8 cellular contexts compared by ENCODE assay signal in genomic region chr12:53324779-53325538, GRCh38. TPM values are rescaled to one million over a fixed set of nuclear protein-coding genes. Genes with fewer than 3 reads are reported as not detected.
DNase-seq lines count a peak whose midpoint lies in the region; ATAC-seq, FAIRE-seq and TF ChIP-seq lines count a peak whose summit lies in the region.

No MANE protein-coding gene starts in this region.

- DNase-seq in NCI-H1417 (lab: John Stamatoyannopoulos, UW): peak; percentile 89 to 96 (median 93)
- peak; percentile 64 for DNase-seq in T follicular helper cell (ENCODE audit: low read depth)
- DNase-seq in adrenal gland: peak; percentile 89 to 95 (median 92)
- DNase-seq in left ventricle myocardium superior: peak; percentile 97
- peak; percentile 60 for DNase-seq in pulmonary artery endothelial cell (ENCODE audit: low read depth, low spot score)
- peak; percentile 96 for DNase-seq in urothelium cell line (ENCODE audit: low spot score)

- intact Hi-C loops in adrenal gland (cut with DNase I) (loop anchor here in 1 of 2 donors (10.0 kb wide), 1 partner anchor 180 kb away; the partner anchor contains the start of genes NPFF and TARBP2), left ventricle myocardium superior (cut with micrococcal nuclease) (loop anchor here (5.0 kb wide), 1 partner anchor 177 kb away; the partner anchor contains the start of gene TARBP2)

- peak; percentile 57 for ATAC-seq in HG02759 (IDR thresholded peaks at IDR 0.05; ENCODE audit: unreplicated experiment)
- ATAC-seq in left ventricle myocardium superior: peak; percentile 85

- no peaks in the 10 kb centered on the region for H3K9me3 ChIP-seq in adrenal gland (replicated peaks in 1 of 3)

- H3K27ac ChIP-seq in adrenal gland: peak overlapping the region; percentile 25 to 93 (median 76)

- peaks cover 23 to 37% of the 10 kb centered on the region in 2 donors for H3K4me1 ChIP-seq in adrenal gland (replicated peaks in 1 of 2)

- no peak for FAIRE-seq in urothelium cell line (lab: Jason Lieb, UNC)

- TF ChIP-seq POLR2A in adrenal gland (IDR thresholded peaks at IDR 0.05): peak; percentile 43 to 78

- H3K4me3 ChIP-seq in adrenal gland: peak overlapping the region in 3 of 4 donors; percentile 37 to 66 (median 38)

- 0% methylated on average over 10 to 71 of the region's 71 CpGs for WGBS in adrenal gland, 4 donors

- no peaks in the 10 kb centered on the region for H3K36me3 ChIP-seq in adrenal gland (replicated peaks in 1 of 2)

- no peaks in the 10 kb centered on the region for H3K27me3 ChIP-seq in adrenal gland

- TF ChIP-seq CTCF in GM12873 (IDR thresholded peaks at IDR 0.05; ENCODE audit: insufficient read depth, low read depth, low read length, missing control alignments) (peak; percentile 65), adrenal gland (IDR thresholded peaks at IDR 0.05) (peak; percentile 64 to 90 (median 79))

RNA-seq across cellular contexts. Expression of gene AAAS, which starts 3.5 kb away (rescaled TPM):
- total RNA-seq in adrenal gland (100 to 1,000 TPM in 2 of 8 donors, 10 to 100 TPM in 6; 50.1 to 108 (median 82.4) TPM), left ventricle myocardium superior (39.4 TPM), pulmonary artery endothelial cell (36.7 and 44.2 TPM in 2 replicates)
- 100 to 1,000 TPM in 2 of 3 donors, 10 to 100 TPM in 1; 59.2 to 210 (median 172) TPM for polyA plus RNA-seq in adrenal gland

RNA-seq across cellular contexts. Expression of gene SP7, which starts 11.2 kb away (rescaled TPM):
- not detected for total RNA-seq in adrenal gland
- polyA plus RNA-seq in adrenal gland: under 1 TPM in 1 of 3 donors, not detected in 2; 0.03 TPM
- not detected for total RNA-seq in left ventricle myocardium superior
- total RNA-seq in pulmonary artery endothelial cell: not detected in 2 replicates

RNA-seq across cellular contexts. Expression of gene MYG1, which starts 25.5 kb away (rescaled TPM):
- total RNA-seq in adrenal gland (10 to 100 TPM; 56.8 to 94.9 (median 69.6) TPM), left ventricle myocardium superior (42.5 TPM), pulmonary artery endothelial cell (50.5 and 54.3 TPM in 2 replicates)
- polyA plus RNA-seq in adrenal gland: 100 to 1,000 TPM in 2 of 3 donors, 10 to 100 TPM in 1; 45.9 to 240 (median 220) TPM

RNA-seq across cellular contexts. Expression of gene PFDN5, which starts 29.6 kb away (rescaled TPM):
- total RNA-seq in adrenal gland (100 to 1,000 TPM; 501 to 966 (median 676) TPM), left ventricle myocardium superior (374 TPM), pulmonary artery endothelial cell (382 and 446 TPM in 2 replicates)
- polyA plus RNA-seq in adrenal gland: 1,000 to 10,000 TPM in 2 of 3 donors, 100 to 1,000 TPM in 1; 840 to 2,052 (median 2,012) TPM

RNA-seq across cellular contexts. Expression of gene SP1, which starts 55.0 kb away (rescaled TPM):
- total RNA-seq in adrenal gland: 10 to 100 TPM; 34.9 to 90.0 (median 61.7) TPM
- polyA plus RNA-seq in adrenal gland: 10 to 100 TPM; 16.3 to 48.8 (median 18.3) TPM
- total RNA-seq in left ventricle myocardium superior: 30.1 TPM
- total RNA-seq in pulmonary artery endothelial cell: 27.4 and 44.1 TPM in 2 replicates

Comparison
In these comparisons a context has a peak if more than half of its experiments do, and no peak if none do; other contexts are left out.
1. Peak in every context shown above with its lines: DNase-seq, ATAC-seq, H3K4me3 ChIP-seq and H3K27ac ChIP-seq.